ENCODE assay signal across 9 cellular contexts in the genomic region with DNA sequence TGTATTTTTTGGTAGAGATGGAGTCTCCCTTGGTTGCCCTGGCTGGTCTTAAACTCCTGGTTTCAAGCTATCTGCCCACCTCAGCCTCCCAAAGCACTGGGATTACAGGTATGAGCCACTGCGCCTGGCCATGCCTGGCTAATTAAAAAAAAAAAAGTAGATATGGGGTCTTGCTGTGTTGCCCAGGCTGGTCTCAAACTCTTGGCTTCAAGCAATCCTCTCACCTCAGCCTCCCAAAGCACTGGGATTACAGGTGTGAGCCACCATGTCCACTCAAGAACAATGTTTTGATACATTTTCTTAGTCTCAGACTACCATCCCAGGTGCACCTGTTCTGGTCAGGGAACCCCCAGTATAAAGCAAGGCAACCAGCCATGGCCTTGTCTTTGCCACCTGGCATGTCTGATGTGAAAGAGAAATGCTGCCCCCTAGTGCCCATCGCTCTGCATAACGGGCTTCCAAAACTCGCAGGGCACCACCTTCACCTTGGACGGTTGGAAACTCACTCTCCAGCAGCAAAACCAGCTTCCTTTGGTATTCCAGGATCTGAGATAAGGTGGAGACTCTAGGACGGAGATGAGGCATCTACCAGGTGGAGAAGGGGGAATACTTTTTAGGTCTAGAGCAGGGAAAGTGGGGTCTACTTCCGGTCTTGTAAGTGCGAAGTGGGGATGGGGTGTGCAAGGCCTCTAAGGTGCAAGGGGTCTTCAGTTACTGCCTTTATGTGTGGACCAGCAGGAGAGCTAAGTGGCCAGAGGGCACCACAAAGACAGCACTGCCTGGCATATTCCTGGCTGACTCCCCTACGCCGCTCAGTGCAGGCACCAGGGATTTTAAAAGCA. TPM values are rescaled to one million over a fixed set of nuclear protein-coding genes. Genes with fewer than 3 reads are reported as not detected.
A peak's percentile ranks its signal among the peaks of the same experiment; 100 is the strongest.
DNase-seq lines count a peak whose midpoint lies in the region; ATAC-seq and TF ChIP-seq lines count a peak whose summit lies in the region.
"Had no signal": no experiment of that assay in that cellular context is flagged by ENCODE, and none has a peak within 500 bp of the region (broad histone marks: within the 10 kb centered on the region; RNA-seq: fewer than 3 reads in every experiment).

No MANE protein-coding gene starts in this region.

- peak in 1 of 3 donors; percentile 17 for TF ChIP-seq CTCF in lower leg skin (IDR thresholded peaks at IDR 0.05)

- H3K9me3 Mint-ChIP-seq in activated CD4-positive, alpha-beta T cell treated with anti-CD3 and anti-CD28 coated beads, Interleukin-2, amount 10 ng/mL, durations not matched to agents 7 days and 5 days, result no peaks in the 10 kb centered on the region

- H3K27ac Mint-ChIP-seq in activated CD4-positive, alpha-beta T cell treated with anti-CD3 and anti-CD28 coated beads, Interleukin-2, amount 10 ng/mL, durations not matched to agents 7 days and 5 days, result no peak overlapping the region

- TF ChIP-seq POLR2A in lower leg skin (IDR thresholded peaks at IDR 0.05), result no peak

- peak; percentile 38 for DNase-seq in NK-92 treated with Interleukin-12 subunit alpha and Interleukin-12 subunit beta, amount 100 ng/mL, for 24 hours (lab: John Stamatoyannopoulos, UW)
- DNase-seq in NK-92 (lab: John Stamatoyannopoulos, UW; ENCODE audit: unreplicated experiment) (no peak), NCI-H345 treated with DMSO at 0.1 percent for 48 hours (lab: John Stamatoyannopoulos, UW; ENCODE audit: unreplicated experiment) (peak; percentile 33), dermis blood vessel endothelial cell (peak; percentile 89), lower leg skin (ENCODE audit: low spot score in 2 of 2) (peak; percentile 61 to 93)
- peak; percentile 82 for DNase-seq in activated CD4-positive, alpha-beta T cell treated with anti-CD3 and anti-CD28 coated beads, Interleukin-2, amount 10 ng/mL, durations not matched to agents 7 days and 5 days
- peak; percentile 66 for DNase-seq in stimulated activated CD8-positive, alpha-beta memory T cell treated with anti-CD3 and anti-CD28 coated beads, Interleukin-15, amount 100 ng/mL, for 1 hour (ENCODE audit: low read depth)

- peak; percentile 84 for ATAC-seq in HG02884 (IDR thresholded peaks at IDR 0.05; ENCODE audit: unreplicated experiment)

- no peak overlapping the region for H3K4me3 ChIP-seq in lower leg skin (ENCODE audit: low read depth, poor library complexity, severe bottlenecking)
- H3K4me3 ChIP-seq: skin epidermis had no signal

- H3K4me1 Mint-ChIP-seq in activated CD4-positive, alpha-beta T cell treated with anti-CD3 and anti-CD28 coated beads, Interleukin-2, amount 10 ng/mL, durations not matched to agents 7 days and 5 days, result peaks cover 7% of the 10 kb centered on the region

- no peaks in the 10 kb centered on the region for H3K27me3 Mint-ChIP-seq in activated CD4-positive, alpha-beta T cell treated with anti-CD3 and anti-CD28 coated beads, Interleukin-2, amount 10 ng/mL, durations not matched to agents 7 days and 5 days

- no peaks in the 10 kb centered on the region for H3K36me3 Mint-ChIP-seq in activated CD4-positive, alpha-beta T cell treated with anti-CD3 and anti-CD28 coated beads, Interleukin-2, amount 10 ng/mL, durations not matched to agents 7 days and 5 days (ENCODE audit: low read depth)

- WGBS in lower leg skin, 2 donors, result 51 to 56% methylated on average over 10 of the region's 10 CpGs

- POLR2A ChIA-PET in activated CD4-positive, alpha-beta T cell treated with anti-CD3 and anti-CD28 coated beads, Interleukin-2, amount 10 ng/mL, durations not matched to agents 7 days and 5 days (lab: Charles Lee), result no interaction called here

- no peak overlapping the region for H3K4me3 Mint-ChIP-seq in activated CD4-positive, alpha-beta T cell treated with anti-CD3 and anti-CD28 coated beads, Interleukin-2, amount 10 ng/mL, durations not matched to agents 7 days and 5 days

- intact Hi-C loops in lower leg skin (cut with DNase I; ENCODE audit: low total_unique reads), result no loop called here

- CTCF ChIA-PET in activated CD4-positive, alpha-beta T cell treated with anti-CD3 and anti-CD28 coated beads, Interleukin-2, amount 10 ng/mL, durations not matched to agents 7 days and 5 days (lab: Charles Lee), result interaction anchor here (0.8 to 2.6 kb wide), 11 partner anchors 9 to 185 kb away, joined by 3 to 12 read pairs (median 4); no protein-coding TSS in a partner anchor

RNA-seq across cellular contexts. Expression of gene AFAP1, which starts 47.7 kb away (rescaled TPM):
- 1 to 10 TPM; 7.1 to 7.9 TPM for total RNA-seq in activated CD4-positive, alpha-beta T cell treated with anti-CD3 and anti-CD28 coated beads, Interleukin-2, amount 10 ng/mL, durations not matched to agents 7 days and 5 days
- total RNA-seq in dermis blood vessel endothelial cell (48.5 and 81.3 TPM in 2 replicates), lower leg skin (10 to 100 TPM in 3 of 4 donors, 1 to 10 TPM in 1; 8.2 to 22.3 (median 15.2) TPM)
